ENCODE assay signal across 24 cellular contexts in genomic region chr11:126997196-126997595, GRCh38. TPM values are rescaled to one million over a fixed set of nuclear protein-coding genes. Genes with fewer than 3 reads are reported as not detected.
A peak's percentile ranks its signal among the peaks of the same experiment; 100 is the strongest.
DNase-seq lines count a peak whose midpoint lies in the region; ATAC-seq and TF ChIP-seq lines count a peak whose summit lies in the region.
"Had no signal": no experiment of that assay in that cellular context is flagged by ENCODE, and none has a peak within 500 bp of the region (broad histone marks: within the 10 kb centered on the region; RNA-seq: fewer than 3 reads in every experiment).

No MANE protein-coding gene starts in this region.

- H3K4me1 Mint-ChIP-seq in neural crest cell = peaks cover 28% of the 10 kb centered on the region
- H3K4me1 Mint-ChIP-seq: activated B cell treated with CpG ODN at 0.5 μM for 24 hours, memory B cell had no signal

- peak overlapping the region in 29 of 59 donors; percentile 3 to 88 (median 73) for H3K4me3 ChIP-seq in dorsolateral prefrontal cortex
- H3K4me3 ChIP-seq: SJSA1, tibial nerve had no signal

- no peaks in the 10 kb centered on the region for H3K36me3 Mint-ChIP-seq in neural crest cell (ENCODE audit: low read depth)
- H3K36me3 Mint-ChIP-seq: activated CD4-positive, alpha-beta memory T cell treated with anti-CD3 and anti-CD28 coated beads for 36 hours; memory B cell; naive thymus-derived CD4-positive, alpha-beta T cell had no signal

- intact Hi-C loops in dorsolateral prefrontal cortex (cut with DNase I) = loop anchor here (10.0 kb wide), 2 partner anchors 552 to 692 kb away; partner anchors contain the start of gene DCPS (in 2 of the 2)

- H3K9me3 Mint-ChIP-seq in neural crest cell = no peaks in the 10 kb centered on the region
- H3K9me3 Mint-ChIP-seq: activated B cell treated with CpG ODN at 0.5 μM for 24 hours; activated CD4-positive, alpha-beta memory T cell treated with anti-CD3 and anti-CD28 coated beads for 36 hours; memory B cell; naive thymus-derived CD4-positive, alpha-beta T cell; T-helper 2 cell treated with Interferon-gamma antibody and Interleukin-4, amounts not matched to agents 5 μg/mL and 100 μg/mL, for 36 hours had no signal

- TF ChIP-seq CTCF in dorsolateral prefrontal cortex (IDR thresholded peaks at IDR 0.05 in 54 of 56, conservative IDR thresholded peaks at IDR 0.05 in 2 of 56; ENCODE audit: low read depth in 1 of 56, partially characterized antibody in 56 of 56) (peak in 2 of 56 donors; percentile 10 to 15), neural crest cell (conservative IDR thresholded peaks at IDR 0.05) (no peak)

- peak overlapping the region; percentile 56 for H3K4me3 Mint-ChIP-seq in neural crest cell
- H3K4me3 Mint-ChIP-seq: activated B cell treated with CpG ODN at 0.5 μM for 24 hours; activated CD4-positive, alpha-beta memory T cell treated with anti-CD3 and anti-CD28 coated beads for 36 hours; memory B cell; naive thymus-derived CD4-positive, alpha-beta T cell; T-helper 2 cell treated with Interferon-gamma antibody and Interleukin-4, amounts not matched to agents 5 μg/mL and 100 μg/mL, for 36 hours had no signal

- ATAC-seq in HG03460 (IDR thresholded peaks at IDR 0.05; ENCODE audit: unreplicated experiment) = no peak
- ATAC-seq: esophagus mucosa; HCT116; naive thymus-derived CD4-positive, alpha-beta T cell; stimulated activated naive CD8-positive, alpha-beta T cell treated with anti-CD3 and anti-CD28 coated beads, Interleukin-15, Interleukin-2, amounts not matched to agents 100 U/mL and 50 U/mL, for 24 hours had no signal

- H3K27me3 ChIP-seq in dorsolateral prefrontal cortex = peaks cover 0 to 4% (median 0%) of the 10 kb centered on the region in 45 donors
- H3K27me3 ChIP-seq: SJSA1 had no signal

- peak; percentile 41 for DNase-seq in Daoy (ENCODE audit: low read depth)
- DNase-seq in NCI-H146 treated with DMSO at 0.1 percent for 48 hours (lab: John Stamatoyannopoulos, UW; ENCODE audit: unreplicated experiment) = peak; percentile 42
- DNase-seq in dorsolateral prefrontal cortex = peak in 5 of 10 donors; percentile 42 to 68 (median 54)
- no peak for DNase-seq in neural crest cell (ENCODE audit: low read depth, low spot score)
- DNase-seq in NCI-H510A treated with DMSO at 0.1 percent for 48 hours (lab: John Stamatoyannopoulos, UW) = no peak
- no peak for DNase-seq in SKM-1 treated with dmso at 0.1 percent for 144 hours (lab: John Stamatoyannopoulos, UW; ENCODE audit: unreplicated experiment)
- DNase-seq in HCEC 1CT = no peak
- DNase-seq: activated B cell treated with CpG ODN at 0.5 μM for 24 hours; activated CD4-positive, alpha-beta memory T cell treated with anti-CD3 and anti-CD28 coated beads for 36 hours; activated effector memory CD4-positive, alpha-beta T cell treated with anti-CD3 and anti-CD28 coated beads, Interleukin-2, amount 50 U/mL, for 16 hours; DMS79 treated with DMSO at 0.1 percent for 48 hours; effector CD4-positive, alpha-beta T cell; naive thymus-derived CD4-positive, alpha-beta T cell; NCI-H1436; stimulated activated CD4-positive, alpha-beta T cell treated with anti-CD3 and anti-CD28 coated beads, Interleukin-4, amount 100 ng/mL, for 1 hour; stimulated activated naive CD8-positive, alpha-beta T cell treated with anti-CD3 and anti-CD28 coated beads, Interleukin-15, Interleukin-2, amounts not matched to agents 100 U/mL and 50 U/mL, for 24 hours had no signal

- peaks cover 31% of the 10 kb centered on the region for H3K27me3 Mint-ChIP-seq in neural crest cell (ENCODE audit: low read depth)

- H3K27ac ChIP-seq in dorsolateral prefrontal cortex = peak overlapping the region in 40 of 59 donors; percentile 1 to 80 (median 38)
- H3K27ac ChIP-seq: SJSA1, tibial nerve had no signal

- no peak overlapping the region for H3K27ac Mint-ChIP-seq in neural crest cell (ENCODE audit: unreplicated experiment)
- H3K27ac Mint-ChIP-seq: activated B cell treated with CpG ODN at 0.5 μM for 24 hours; activated CD4-positive, alpha-beta memory T cell treated with anti-CD3 and anti-CD28 coated beads for 36 hours; memory B cell; naive thymus-derived CD4-positive, alpha-beta T cell; progenitor cell of endocrine pancreas; T-helper 2 cell treated with Interferon-gamma antibody and Interleukin-4, amounts not matched to agents 5 μg/mL and 100 μg/mL, for 36 hours had no signal

RNA-seq across cellular contexts. Expression of gene KIRREL3, which starts 3.4 kb away (rescaled TPM):
- total RNA-seq in Daoy (2014; rRNA removed; shearing (Covaris generic)) = 2.4 and 4.1 TPM in 2 replicates
- total RNA-seq in dorsolateral prefrontal cortex (10 to 100 TPM; 22.2 to 74.8 (median 42.9) TPM), neural crest cell (0.64 and 0.82 TPM in 2 replicates)
- total RNA-seq: activated B cell treated with CpG ODN at 0.5 μM for 24 hours; activated CD4-positive, alpha-beta memory T cell treated with anti-CD3 and anti-CD28 coated beads for 36 hours; naive thymus-derived CD4-positive, alpha-beta T cell; tibial nerve had no signal

Comparison
In these comparisons a context has a peak if more than half of its experiments do, and no peak if none do; other contexts are left out.
1. DNase-seq: peak in Daoy (single experiment) and NCI-H146 treated with DMSO at 0.1 percent for 48 hours (single experiment); none in neural crest cell (single experiment), NCI-H510A treated with DMSO at 0.1 percent for 48 hours (single experiment), SKM-1 treated with dmso at 0.1 percent for 144 hours (single experiment) and HCEC 1CT (single experiment).